In the genomic region with DNA sequence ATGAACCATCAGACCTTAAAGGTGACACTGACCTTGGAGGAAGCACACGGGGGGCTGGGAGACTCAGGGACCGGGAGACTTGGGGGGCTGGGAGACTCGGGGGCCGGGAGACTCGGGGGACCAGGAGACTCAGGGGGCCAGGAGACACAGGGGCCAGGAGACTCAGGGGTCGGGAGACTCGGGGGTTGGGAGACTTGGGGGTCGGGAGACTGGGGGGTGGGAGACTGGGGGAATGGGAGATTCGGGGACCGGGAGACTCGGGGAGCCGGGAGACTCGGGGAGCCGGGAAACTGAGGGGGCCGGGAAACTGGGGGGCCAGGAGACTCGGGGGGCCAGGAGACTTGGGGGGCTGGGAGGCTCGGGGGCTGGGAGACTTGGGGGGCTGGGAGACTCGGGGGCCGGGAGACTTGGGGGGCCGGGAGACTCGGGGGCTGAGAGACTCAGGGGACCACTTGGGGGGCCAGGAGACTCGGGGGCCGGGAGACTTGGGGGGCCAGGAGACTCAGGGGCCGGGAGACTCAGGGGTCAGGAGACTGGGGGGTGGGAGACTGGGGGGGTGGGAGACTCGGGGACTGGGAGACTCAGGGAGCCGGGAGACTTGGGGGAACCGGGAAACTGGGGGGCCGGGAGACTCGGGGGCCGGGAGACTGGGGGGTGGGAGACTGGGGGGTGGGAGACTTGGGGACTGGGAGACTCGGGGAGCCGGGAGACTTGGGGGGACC, we compare ENCODE assay signal across 10 cellular contexts.
DNase-seq lines count a peak whose midpoint lies in the region; ATAC-seq lines count a peak whose summit lies in the region.
"Had no signal": no experiment of that assay in that cellular context is flagged by ENCODE, and none has a peak within 500 bp of the region (broad histone marks: within the 10 kb centered on the region; RNA-seq: fewer than 3 reads in every experiment).

No MANE protein-coding gene starts in this region.

- H3K4me3 ChIP-seq in mesendoderm (ENCODE audit: low read length) (no peak overlapping the region), subcutaneous abdominal adipose tissue (ENCODE audit: low read depth in 1 of 5, low read length in 5 of 5) (peak overlapping the region in 1 of 5 donors; percentile 6)
- H3K4me3 ChIP-seq: cardiac muscle cell had no signal

- H3K4ac ChIP-seq in mesendoderm (ENCODE audit: low read depth, low read length): peak overlapping the region; percentile 61

- no peak overlapping the region for H3K18ac ChIP-seq in mesendoderm (ENCODE audit: low read length)

- ATAC-seq in activated naive CD8-positive, alpha-beta T cell treated with anti-CD3 and anti-CD28 coated beads, Interleukin-2, amount 10 ng/mL, durations not matched to agents 7 days and 5 days (ENCODE audit: low read depth): no peak
- no peak for ATAC-seq in stimulated activated naive CD8-positive, alpha-beta T cell treated with anti-CD3 and anti-CD28 coated beads, Interleukin-15, amount 100 ng/mL, for 72 hours
- ATAC-seq in GM19351 (IDR thresholded peaks at IDR 0.05; ENCODE audit: unreplicated experiment): no peak

- peaks cover 12% of the 10 kb centered on the region for H3K36me3 Mint-ChIP-seq in IgD-negative memory B cell
- peaks cover 21% of the 10 kb centered on the region for H3K36me3 Mint-ChIP-seq in activated naive CD8-positive, alpha-beta T cell treated with anti-CD3 and anti-CD28 coated beads, Interleukin-2, amount 10 ng/mL, durations not matched to agents 7 days and 5 days

- no peaks in the 10 kb centered on the region for H3K79me2 ChIP-seq in mesendoderm (ENCODE audit: control insufficient read depth, insufficient read depth, low read length)

- H3K36me3 ChIP-seq in mesendoderm (ENCODE audit: control insufficient read depth, insufficient read depth, low read length) (no peaks in the 10 kb centered on the region), subcutaneous abdominal adipose tissue (ENCODE audit: control insufficient read depth in 5 of 5, insufficient read depth in 5 of 5, low read length in 5 of 5) (peaks cover 0 to 24% (median 14%) of the 10 kb centered on the region in 5 donors)
- H3K36me3 ChIP-seq: cardiac muscle cell had no signal

- H2BK15ac ChIP-seq in mesendoderm (replicated peaks; ENCODE audit: low read depth): no peak overlapping the region

- H3K9ac ChIP-seq in mesendoderm (ENCODE audit: low read length) (no peak overlapping the region), subcutaneous abdominal adipose tissue (ENCODE audit: low read length in 5 of 5) (no peak overlapping the region)

- H3K27me3 ChIP-seq in mesendoderm (ENCODE audit: insufficient read depth, low read length, poor library complexity) (no peaks in the 10 kb centered on the region), subcutaneous abdominal adipose tissue (ENCODE audit: control insufficient read depth in 5 of 5, insufficient read depth in 4 of 5, low read length in 5 of 5) (peaks cover 0 to 8% (median 0%) of the 10 kb centered on the region in 5 donors)
- H3K27me3 ChIP-seq: cardiac muscle cell had no signal

- no peak overlapping the region for H3K4me2 ChIP-seq in mesendoderm (ENCODE audit: low read length)

- peak; percentile 1 for DNase-seq in activated naive CD8-positive, alpha-beta T cell treated with anti-CD3 and anti-CD28 coated beads, Interleukin-2, amount 10 ng/mL, durations not matched to agents 7 days and 5 days
- DNase-seq in mesendoderm: no peak
- no peak for DNase-seq in stimulated activated naive CD8-positive, alpha-beta T cell treated with anti-CD3 and anti-CD28 coated beads, Interleukin-15, amount 100 ng/mL, for 72 hours
- no peak for DNase-seq in NCI-H2171 treated with DMSO at 0.1 percent for 48 hours (lab: John Stamatoyannopoulos, UW)
- DNase-seq: stimulated activated CD4-positive, alpha-beta T cell treated with anti-CD3 and anti-CD28 coated beads, Interleukin-4, amount 100 ng/mL, for 4 hours; SW 1271 had no signal

- H3K79me1 ChIP-seq in mesendoderm (ENCODE audit: low read length): no peaks in the 10 kb centered on the region

- H3K4me1 ChIP-seq in mesendoderm (ENCODE audit: control insufficient read depth, low read depth, low read length) (peaks cover 7% of the 10 kb centered on the region), subcutaneous abdominal adipose tissue (ENCODE audit: control insufficient read depth in 5 of 5, insufficient read depth in 5 of 5, low read length in 5 of 5) (peaks cover 27 to 48% (median 46%) of the 10 kb centered on the region in 5 donors)

- no peak overlapping the region for H2BK5ac ChIP-seq in mesendoderm (ENCODE audit: low read length)

- no peak overlapping the region for H4K5ac ChIP-seq in mesendoderm (ENCODE audit: low read length)

- H2AK5ac ChIP-seq in mesendoderm (ENCODE audit: low read length): no peak overlapping the region

- H3K56ac ChIP-seq in mesendoderm (ENCODE audit: low read length): no peak overlapping the region

- H3K27ac Mint-ChIP-seq in IgD-negative memory B cell: peak overlapping the region; percentile 90 to 99 (median 96)
- H3K27ac Mint-ChIP-seq in activated naive CD8-positive, alpha-beta T cell treated with anti-CD3 and anti-CD28 coated beads, Interleukin-2, amount 10 ng/mL, durations not matched to agents 7 days and 5 days: no peak overlapping the region
- peak overlapping the region in 1 of 2 donors; percentile 49 for H3K27ac Mint-ChIP-seq in stimulated activated naive CD8-positive, alpha-beta T cell treated with anti-CD3 and anti-CD28 coated beads, Interleukin-15, amount 100 ng/mL, for 72 hours

- peaks cover 0 to 3% (median 2%) of the 10 kb centered on the region in 3 donors for H3K9me3 Mint-ChIP-seq in IgD-negative memory B cell
- peaks cover 2% of the 10 kb centered on the region for H3K9me3 Mint-ChIP-seq in activated naive CD8-positive, alpha-beta T cell treated with anti-CD3 and anti-CD28 coated beads, Interleukin-2, amount 10 ng/mL, durations not matched to agents 7 days and 5 days
- H3K9me3 Mint-ChIP-seq in stimulated activated naive CD8-positive, alpha-beta T cell treated with anti-CD3 and anti-CD28 coated beads, Interleukin-15, amount 100 ng/mL, for 72 hours: no peaks in the 10 kb centered on the region

- H3K9me3 ChIP-seq in subcutaneous abdominal adipose tissue (ENCODE audit: control insufficient read depth in 5 of 5, low read length in 5 of 5): peaks cover 0 to 4% (median 0%) of the 10 kb centered on the region in 5 donors

- H3K4me1 Mint-ChIP-seq in IgD-negative memory B cell: peaks cover 34 to 45% (median 37%) of the 10 kb centered on the region in 3 donors
- H3K4me1 Mint-ChIP-seq in activated naive CD8-positive, alpha-beta T cell treated with anti-CD3 and anti-CD28 coated beads, Interleukin-2, amount 10 ng/mL, durations not matched to agents 7 days and 5 days: peaks cover 36% of the 10 kb centered on the region
- peaks cover 66% of the 10 kb centered on the region for H3K4me1 Mint-ChIP-seq in stimulated activated naive CD8-positive, alpha-beta T cell treated with anti-CD3 and anti-CD28 coated beads, Interleukin-15, amount 100 ng/mL, for 72 hours

- H3K23ac ChIP-seq in mesendoderm (ENCODE audit: low read length): no peak overlapping the region

- H3K4me3 Mint-ChIP-seq in IgD-negative memory B cell: peak overlapping the region in 2 of 4 donors; percentile 68 to 89
- H3K4me3 Mint-ChIP-seq in activated naive CD8-positive, alpha-beta T cell treated with anti-CD3 and anti-CD28 coated beads, Interleukin-2, amount 10 ng/mL, durations not matched to agents 7 days and 5 days: no peak overlapping the region
- no peak overlapping the region for H3K4me3 Mint-ChIP-seq in stimulated activated naive CD8-positive, alpha-beta T cell treated with anti-CD3 and anti-CD28 coated beads, Interleukin-15, amount 100 ng/mL, for 72 hours

- no peak overlapping the region for H4K8ac ChIP-seq in mesendoderm (ENCODE audit: low read depth, low read length)

- H3K27me3 Mint-ChIP-seq in IgD-negative memory B cell: no peaks in the 10 kb centered on the region
- H3K27me3 Mint-ChIP-seq in activated naive CD8-positive, alpha-beta T cell treated with anti-CD3 and anti-CD28 coated beads, Interleukin-2, amount 10 ng/mL, durations not matched to agents 7 days and 5 days: no peaks in the 10 kb centered on the region
- H3K27me3 Mint-ChIP-seq in stimulated activated naive CD8-positive, alpha-beta T cell treated with anti-CD3 and anti-CD28 coated beads, Interleukin-15, amount 100 ng/mL, for 72 hours: no peaks in the 10 kb centered on the region

- POLR2A ChIA-PET in activated naive CD8-positive, alpha-beta T cell treated with anti-CD3 and anti-CD28 coated beads, Interleukin-2, amount 10 ng/mL, durations not matched to agents 7 days and 5 days (lab: Charles Lee): no interaction called here

- no CpG with 5 or more reads among the region's 32 CpGs for WGBS in mesendoderm (ENCODE audit: extremely low coverage, insufficient coverage, low lambda C conversion rate)

- H3K27ac ChIP-seq in mesendoderm (ENCODE audit: low read depth, low read length): peak overlapping the region; percentile 5
- peak overlapping the region; percentile 99 for H3K27ac ChIP-seq in subcutaneous abdominal adipose tissue (ENCODE audit: low read depth, low read length)

- no peak overlapping the region for H2BK120ac ChIP-seq in mesendoderm (ENCODE audit: low read depth, low read length)
